8 cellular contexts compared by ENCODE assay signal in the genomic region with DNA sequence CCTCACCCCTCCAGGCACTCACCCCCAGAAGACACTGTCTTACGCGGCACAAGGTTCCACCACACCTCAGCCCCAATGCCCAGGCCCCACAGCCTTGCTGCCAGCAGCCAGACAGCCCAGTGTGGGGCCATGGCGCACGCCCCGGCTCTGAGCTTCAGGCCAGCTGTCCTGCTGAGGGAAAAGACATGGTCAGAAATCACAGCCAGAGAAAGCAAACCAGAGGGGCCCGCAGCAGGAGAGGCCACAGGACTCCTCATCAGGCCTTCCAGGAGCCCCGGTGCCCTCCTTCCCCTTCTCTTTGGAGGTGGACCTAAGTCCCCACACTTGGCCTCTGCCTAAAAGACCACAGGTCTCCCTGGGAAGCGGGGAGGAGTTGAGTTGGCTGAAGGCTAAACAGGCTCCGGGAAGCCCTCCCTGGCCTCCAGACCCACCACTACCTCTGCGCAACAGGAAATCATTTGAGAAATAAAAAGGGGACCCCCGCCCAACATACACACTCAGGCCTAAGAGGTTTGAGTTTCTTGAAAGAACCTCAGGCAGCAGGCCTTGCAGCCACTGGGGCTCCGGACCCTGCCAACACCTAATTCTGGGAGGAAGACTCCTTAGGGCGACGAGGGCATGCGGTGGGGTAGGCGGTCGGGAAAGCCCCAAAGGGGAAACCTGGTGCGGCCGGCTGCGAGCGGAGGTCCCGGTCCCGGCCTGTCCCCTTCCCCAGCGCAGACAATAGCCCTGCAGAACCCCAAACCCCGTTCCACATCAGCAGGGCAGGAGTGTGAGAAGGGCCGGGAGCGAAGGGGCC. TPM values are rescaled to one million over a fixed set of nuclear protein-coding genes. Genes with fewer than 3 reads are reported as not detected.
DNase-seq lines count a peak whose midpoint lies in the region; ATAC-seq and TF ChIP-seq lines count a peak whose summit lies in the region.

No MANE protein-coding gene starts in this region.

- H3K4me1 ChIP-seq in muscle layer of colon (ENCODE audit: insufficient read depth, low read length): peaks cover 48% of the 10 kb centered on the region

- H3K4me3 Mint-ChIP-seq in activated CD8-positive, alpha-beta memory T cell treated with anti-CD3 and anti-CD28 coated beads, Interleukin-2, amount 10 ng/mL, durations not matched to agents 7 days and 5 days: peak overlapping the region; percentile 69
- peak overlapping the region; percentile 86 for H3K4me3 Mint-ChIP-seq in chondrocyte (ENCODE audit: unreplicated experiment)

- peak; percentile 53 for DNase-seq in activated CD8-positive, alpha-beta memory T cell treated with anti-CD3 and anti-CD28 coated beads, Interleukin-2, amount 10 ng/mL, durations not matched to agents 7 days and 5 days
- DNase-seq in activated CD8-positive, alpha-beta memory T cell treated with anti-CD3 and anti-CD28 coated beads, Interleukin-2, amount 50 U/mL, for 4 hours: no peak
- peak; percentile 52 for DNase-seq in OCI-M1 (lab: John Stamatoyannopoulos, UW)
- DNase-seq in chondrocyte (ENCODE audit: low spot score): no peak
- no peak for DNase-seq in NCI-H2171 treated with DMSO at 0.1 percent for 48 hours (lab: John Stamatoyannopoulos, UW)
- no peak for DNase-seq in AG08396 (ENCODE audit: low spot score)

- no peaks in the 10 kb centered on the region for H3K36me3 Mint-ChIP-seq in activated CD8-positive, alpha-beta memory T cell treated with anti-CD3 and anti-CD28 coated beads, Interleukin-2, amount 10 ng/mL, durations not matched to agents 7 days and 5 days
- H3K36me3 Mint-ChIP-seq in chondrocyte (ENCODE audit: low read depth): peaks cover 13% of the 10 kb centered on the region

- H3K27me3 Mint-ChIP-seq in activated CD8-positive, alpha-beta memory T cell treated with anti-CD3 and anti-CD28 coated beads, Interleukin-2, amount 10 ng/mL, durations not matched to agents 7 days and 5 days: peaks cover 13% of the 10 kb centered on the region
- no peaks in the 10 kb centered on the region for H3K27me3 Mint-ChIP-seq in chondrocyte (ENCODE audit: low read depth)

- no peaks in the 10 kb centered on the region for H3K27me3 ChIP-seq in muscle layer of colon (ENCODE audit: control insufficient read depth in 1 of 2, insufficient read depth in 2 of 2, low read length in 2 of 2)

- peak overlapping the region; percentile 74 for H3K27ac Mint-ChIP-seq in activated CD8-positive, alpha-beta memory T cell treated with anti-CD3 and anti-CD28 coated beads, Interleukin-2, amount 10 ng/mL, durations not matched to agents 7 days and 5 days
- H3K27ac Mint-ChIP-seq in chondrocyte (ENCODE audit: unreplicated experiment): peak overlapping the region; percentile 83

- H3K27ac ChIP-seq in muscle layer of colon (ENCODE audit: low read depth, low read length): peak overlapping the region; percentile 100

- CTCF ChIA-PET in activated CD8-positive, alpha-beta memory T cell treated with anti-CD3 and anti-CD28 coated beads, Interleukin-2, amount 10 ng/mL, durations not matched to agents 7 days and 5 days (lab: Charles Lee): interaction anchor here (0.7 to 3.6 kb wide), 21 partner anchors 10 to 794 kb away, joined by 3 to 40 read pairs (median 4); a partner anchor contains a TSS

- peak overlapping the region; percentile 61 for H3K9ac ChIP-seq in muscle layer of colon (ENCODE audit: low read length)

- peak overlapping the region; percentile 67 to 97 for H3K4me3 ChIP-seq in muscle layer of colon (ENCODE audit: low read depth in 1 of 2, low read length in 2 of 2)

- no peak for TF ChIP-seq CTCF in chondrocyte (IDR thresholded peaks at IDR 0.05)

- no peaks in the 10 kb centered on the region for H3K9me3 ChIP-seq in muscle layer of colon (ENCODE audit: low read length)

- H3K36me3 ChIP-seq in muscle layer of colon (ENCODE audit: insufficient read depth, low read length): peaks cover 50% of the 10 kb centered on the region

- peak; percentile 2 for ATAC-seq in activated CD8-positive, alpha-beta memory T cell treated with anti-CD3 and anti-CD28 coated beads, Interleukin-2, amount 10 ng/mL, durations not matched to agents 7 days and 5 days
- no peak for ATAC-seq in GM21526 (IDR thresholded peaks at IDR 0.05; ENCODE audit: low FRiP score, unreplicated experiment)

- H3K4me1 Mint-ChIP-seq in activated CD8-positive, alpha-beta memory T cell treated with anti-CD3 and anti-CD28 coated beads, Interleukin-2, amount 10 ng/mL, durations not matched to agents 7 days and 5 days: peaks cover 35% of the 10 kb centered on the region
- H3K4me1 Mint-ChIP-seq in chondrocyte (ENCODE audit: low read depth): peaks cover 22% of the 10 kb centered on the region

- H3K9me3 Mint-ChIP-seq in activated CD8-positive, alpha-beta memory T cell treated with anti-CD3 and anti-CD28 coated beads, Interleukin-2, amount 10 ng/mL, durations not matched to agents 7 days and 5 days (ENCODE audit: low read depth): no peaks in the 10 kb centered on the region
- H3K9me3 Mint-ChIP-seq in chondrocyte (ENCODE audit: low read depth): no peaks in the 10 kb centered on the region

RNA-seq across cellular contexts. Expression of a gene that starts 1.9 kb away (rescaled TPM):
- 10 to 100 TPM in 1 of 2 experiments, 1 to 10 TPM in 1; 9.7 to 11.6 TPM for total RNA-seq in activated CD8-positive, alpha-beta memory T cell treated with anti-CD3 and anti-CD28 coated beads, Interleukin-2, amount 10 ng/mL, durations not matched to agents 7 days and 5 days
- total RNA-seq in chondrocyte: 20.4 to 26.7 TPM (median 24.8 TPM) in 3 replicates

RNA-seq across cellular contexts. Expression of a gene that starts 10.1 kb away (rescaled TPM):
- 10 to 100 TPM; 32.6 to 42.6 TPM for total RNA-seq in activated CD8-positive, alpha-beta memory T cell treated with anti-CD3 and anti-CD28 coated beads, Interleukin-2, amount 10 ng/mL, durations not matched to agents 7 days and 5 days
- 7.9 to 11.2 TPM (median 8.3 TPM) in 3 replicates for total RNA-seq in chondrocyte

RNA-seq across cellular contexts. Expression of a gene that starts 24.1 kb away (rescaled TPM):
- total RNA-seq in activated CD8-positive, alpha-beta memory T cell treated with anti-CD3 and anti-CD28 coated beads, Interleukin-2, amount 10 ng/mL, durations not matched to agents 7 days and 5 days: 10 to 100 TPM; 10.4 to 14.8 TPM
- total RNA-seq in chondrocyte: 1.9 to 4.4 TPM (median 3.2 TPM) in 3 replicates

RNA-seq across cellular contexts. Expression of a gene that starts 51.9 kb away (rescaled TPM):
- 10 to 100 TPM; 28.0 to 30.5 TPM for total RNA-seq in activated CD8-positive, alpha-beta memory T cell treated with anti-CD3 and anti-CD28 coated beads, Interleukin-2, amount 10 ng/mL, durations not matched to agents 7 days and 5 days
- 10.2 to 14.0 TPM (median 10.4 TPM) in 3 replicates for total RNA-seq in chondrocyte

Comparison
In these comparisons a context has a peak if more than half of its experiments do, and no peak if none do; other contexts are left out.
1. DNase-seq: peak in activated CD8-positive, alpha-beta memory T cell treated with anti-CD3 and anti-CD28 coated beads, Interleukin-2, amount 10 ng/mL, durations not matched to agents 7 days and 5 days (single experiment) and OCI-M1 (single experiment); none in activated CD8-positive, alpha-beta memory T cell treated with anti-CD3 and anti-CD28 coated beads, Interleukin-2, amount 50 U/mL, for 4 hours (single experiment), chondrocyte (single experiment), NCI-H2171 treated with DMSO at 0.1 percent for 48 hours (single experiment) and AG08396 (single experiment).